1 cellular context compared by ENCODE assay signal in genomic region chr6:2245103-2245953, GRCh38.
TF ChIP-seq lines count a peak whose summit lies in the region.

Gene GMDS, minus strand, starts transcription at chr6:2245605.

TF ChIP-seq in K562, 482 proteins besides CTCF, POLR2A, EP300 and RAD21 (continued from another document):
- TF ChIP-seq FOXA3 (CRISPR knock-in tag; conservative IDR thresholded peaks at IDR 0.05 in 1 of 2, IDR thresholded peaks at IDR 0.05 in 1 of 2) (0 out of 4 replicates have a peak, but pooled peaks of 1 of the 2 experiments have one; percentile 18), CREB1 (IDR thresholded peaks at IDR 0.05) (peak; percentile 93), CREB1 (CRISPR knock-in tag; IDR thresholded peaks at IDR 0.05) (peak; percentile 82), NFIC (IDR thresholded peaks at IDR 0.05) (no peak), SFPQ (IDR thresholded peaks at IDR 0.05; ENCODE audit: low read depth, low read length) (no peak), ZNF134 (CRISPR knock-in tag; conservative IDR thresholded peaks at IDR 0.05) (no peak), E2F6 (IDR thresholded peaks at IDR 0.05; ENCODE audit: borderline replicate concordance in 1 of 2, extremely low read depth in 1 of 2, insufficient read depth in 1 of 2, insufficient read length in 1 of 2, low read depth in 1 of 2, low read length in 1 of 2, poor library complexity in 1 of 2, severe bottlenecking in 1 of 2) (peak in 1 of 2 experiments; percentile 77), MYC (IDR thresholded peaks at IDR 0.05; ENCODE audit: low read depth, low read length) (peak; percentile 44; the same call in 1 of the 2 replicates), MYC (CRISPR knock-in tag; IDR thresholded peaks at IDR 0.05; ENCODE audit: borderline replicate concordance, low read depth) (no peak), U2AF1 (optimal IDR thresholded peaks at IDR 0.05; ENCODE audit: low read depth, low read length) (peak; percentile 34), POLR2G (IDR thresholded peaks at IDR 0.05; ENCODE audit: low read depth, low read length) (peak; percentile 88), ZEB2 (IDR thresholded peaks at IDR 0.05) (peak; percentile 82), KAT7 (CRISPR knock-in tag; IDR thresholded peaks at IDR 0.05; ENCODE audit: borderline replicate concordance) (0 out of 2 replicates have a peak, but pooled peaks have one; percentile 72)
- TF ChIP-seq, protein P1, sequence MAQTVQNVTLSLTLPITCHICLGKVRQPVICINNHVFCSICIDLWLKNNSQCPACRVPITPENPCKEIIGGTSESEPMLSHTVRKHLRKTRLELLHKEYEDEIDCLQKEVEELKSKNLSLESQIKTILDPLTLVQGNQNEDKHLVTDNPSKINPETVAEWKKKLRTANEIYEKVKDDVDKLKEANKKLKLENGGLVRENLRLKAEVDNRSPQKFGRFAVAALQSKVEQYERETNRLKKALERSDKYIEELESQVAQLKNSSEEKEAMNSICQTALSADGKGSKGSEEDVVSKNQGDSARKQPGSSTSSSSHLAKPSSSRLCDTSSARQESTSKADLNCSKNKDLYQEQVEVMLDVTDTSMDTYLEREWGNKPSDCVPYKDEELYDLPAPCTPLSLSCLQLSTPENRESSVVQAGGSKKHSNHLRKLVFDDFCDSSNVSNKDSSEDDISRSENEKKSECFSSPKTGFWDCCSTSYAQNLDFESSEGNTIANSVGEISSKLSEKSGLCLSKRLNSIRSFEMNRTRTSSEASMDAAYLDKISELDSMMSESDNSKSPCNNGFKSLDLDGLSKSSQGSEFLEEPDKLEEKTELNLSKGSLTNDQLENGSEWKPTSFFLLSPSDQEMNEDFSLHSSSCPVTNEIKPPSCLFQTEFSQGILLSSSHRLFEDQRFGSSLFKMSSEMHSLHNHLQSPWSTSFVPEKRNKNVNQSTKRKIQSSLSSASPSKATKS (CRISPR knock-in tag; IDR thresholded peaks at IDR 0.05) = no peak
